Comparison of ENCODE assay signal across 7 cellular contexts in the genomic region with DNA sequence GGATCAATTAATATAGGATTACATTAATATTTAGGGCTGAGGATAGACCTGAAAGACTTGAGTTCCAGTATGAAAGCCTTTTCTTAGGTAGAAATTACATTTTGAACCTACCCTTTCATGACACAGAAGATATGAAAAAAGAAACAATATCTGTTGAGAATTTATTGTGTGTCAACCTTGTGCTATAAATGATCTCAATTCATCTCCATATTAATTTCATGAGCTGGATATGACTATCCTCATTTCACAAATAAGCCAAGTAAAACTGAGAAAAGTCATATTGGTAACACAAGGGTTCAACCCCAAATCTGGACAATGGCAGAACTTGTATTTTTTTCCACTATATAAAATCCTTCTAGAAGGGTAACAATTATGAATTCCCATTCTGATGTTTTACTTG.
"Had no signal": no experiment of that assay in that cellular context is flagged by ENCODE, and none has a peak within 500 bp of the region (broad histone marks: within the 10 kb centered on the region; RNA-seq: fewer than 3 reads in every experiment).

No MANE protein-coding gene starts in this region.

- ATAC-seq: HCT116, HepG2 had no signal

- H3K4me3 Mint-ChIP-seq: HFFc6, IgD-negative memory B cell had no signal

- H3K27ac Mint-ChIP-seq: HFFc6, IgD-negative memory B cell had no signal

- DNase-seq: GM23248, GOT3, H7, HFFc6 had no signal

- H3K27me3 Mint-ChIP-seq: IgD-negative memory B cell had no signal

- H3K4me1 Mint-ChIP-seq: IgD-negative memory B cell had no signal
